ENCODE assay signal across 25 cellular contexts in genomic region chr2:10552220-10552870, GRCh38.
DNase-seq lines count a peak whose midpoint lies in the region; ATAC-seq, FAIRE-seq and TF ChIP-seq lines count a peak whose summit lies in the region.
"Had no signal": no experiment of that assay in that cellular context is flagged by ENCODE, and none has a peak within 500 bp of the region (broad histone marks: within the 10 kb centered on the region; RNA-seq: fewer than 3 reads in every experiment).

No MANE protein-coding gene starts in this region.

- in situ Hi-C loops in HepG2 (cut with HindIII; ENCODE audit: extremely low pct_ligation_motif_present, low pct_unique_long_range_greater_than_20kb), result no loop called here
- in situ Hi-C loops in Panc1 (cut with HindIII; ENCODE audit: low pct_unique_long_range_greater_than_20kb, low sequenced_read_pairs), result no loop called here

- CTCF ChIA-PET in HepG2 (lab: Yijun Ruan, JAX; ENCODE audit: low intra/inter-chr PET ratio, low total read pairs) (no interaction called here), Panc1 (lab: Charles Lee) (no interaction called here)

- no peak for FAIRE-seq in HepG2 (lab: Jason Lieb, UNC)
- FAIRE-seq: D721Med, G401.6, H54 had no signal

- TF ChIP-seq RAD21 in HepG2 (CRISPR knock-in tag; IDR thresholded peaks at IDR 0.05), result no peak

- TF ChIP-seq CTCF in HepG2 (CRISPR knock-in tag; IDR thresholded peaks at IDR 0.05), result peak; percentile 17; the same call in 1 of the 2 replicates
- TF ChIP-seq CTCF in right lobe of liver (IDR thresholded peaks at IDR 0.05), result no peak
- no peak for TF ChIP-seq CTCF in Panc1 (IDR thresholded peaks at IDR 0.05)
- TF ChIP-seq CTCF in fibroblast of the aortic adventitia (IDR thresholded peaks at IDR 0.05; ENCODE audit: insufficient read depth, low read length), result no peak
- no peak for TF ChIP-seq CTCF in spleen (IDR thresholded peaks at IDR 0.05 in 8 of 11, conservative IDR thresholded peaks at IDR 0.05 in 3 of 11)

- H3K27me3 ChIP-seq in HepG2 (ENCODE audit: control insufficient read depth in 1 of 2, insufficient read depth in 2 of 2, low read length in 2 of 2), result peaks cover 15 to 57% of the 10 kb centered on the region in 2 experiments; a peak in 4 of 5 replicates
- no peaks in the 10 kb centered on the region for H3K27me3 ChIP-seq in right lobe of liver
- H3K27me3 ChIP-seq in Panc1 (ENCODE audit: control insufficient read depth, insufficient read depth, low read length), result no peaks in the 10 kb centered on the region
- H3K27me3 ChIP-seq in spleen (replicated peaks in 1 of 7), result peaks cover 0 to 52% (median 15%) of the 10 kb centered on the region in 7 donors
- H3K27me3 ChIP-seq: thyroid gland had no signal

- BruUV-seq in HepG2 (replicated peaks; lab: Mats Ljungman, UMichigan) (no TSS peak), Panc1 (replicated peaks; lab: Mats Ljungman, UMichigan) (no TSS peak)

- 34% methylated on average over 9 of the region's 10 CpGs for WGBS in HepG2 (ENCODE audit: low lambda C conversion rate)
- 90% methylated on average over 2 of the region's 10 CpGs for WGBS in right lobe of liver (ENCODE audit: insufficient coverage, low coverage, low lambda C conversion rate, missing lambda C conversion rate)
- 72 to 84% (median 79%) methylated on average over 10 of the region's 10 CpGs for WGBS in spleen, 5 donors

- TF ChIP-seq EP300 in HepG2 (IDR thresholded peaks at IDR 0.05; ENCODE audit: low read depth in 2 of 2, low read length in 2 of 2) (no peak), HepG2 (CRISPR knock-in tag; IDR thresholded peaks at IDR 0.05; ENCODE audit: borderline replicate concordance) (no peak)

- H4K20me1 ChIP-seq in HepG2 (ENCODE audit: insufficient read depth, low read length), result no peaks in the 10 kb centered on the region

- no peaks in the 10 kb centered on the region for H3K79me2 ChIP-seq in HepG2 (ENCODE audit: insufficient read depth, low read length)
- H3K79me2 ChIP-seq: parathyroid adenoma had no signal

- H3K27ac ChIP-seq in HepG2 (ENCODE audit: extremely low read length, insufficient read depth, low read length) (no peak overlapping the region), right lobe of liver (no peak overlapping the region), Panc1 (ENCODE audit: low read length) (no peak overlapping the region), spleen (no peak overlapping the region)
- H3K27ac ChIP-seq: dorsolateral prefrontal cortex, heart right ventricle, parathyroid adenoma, thyroid gland had no signal

- no peak overlapping the region for H3K9ac ChIP-seq in HepG2 (ENCODE audit: insufficient read depth, low read depth, low read length)
- H3K9ac ChIP-seq: parathyroid adenoma had no signal

- no peaks in the 10 kb centered on the region for H3K36me3 ChIP-seq in HepG2 (replicated peaks in 1 of 2; ENCODE audit: control insufficient read depth in 1 of 2, insufficient read depth in 2 of 2, low read length in 2 of 2)
- no peaks in the 10 kb centered on the region for H3K36me3 ChIP-seq in right lobe of liver
- H3K36me3 ChIP-seq in Panc1 (ENCODE audit: control insufficient read depth, insufficient read depth, low read length), result no peaks in the 10 kb centered on the region
- no peaks in the 10 kb centered on the region for H3K36me3 ChIP-seq in spleen
- H3K36me3 ChIP-seq: heart right ventricle, thyroid gland had no signal

- no peaks in the 10 kb centered on the region for H3K4me1 ChIP-seq in HepG2 (ENCODE audit: insufficient read depth, low read length)
- H3K4me1 ChIP-seq in right lobe of liver, result no peaks in the 10 kb centered on the region
- H3K4me1 ChIP-seq in Panc1 (ENCODE audit: control insufficient read depth, insufficient read depth, low read length), result no peaks in the 10 kb centered on the region; the same call in 1 of the 2 replicates
- H3K4me1 ChIP-seq in spleen, result peaks cover 0 to 28% (median 15%) of the 10 kb centered on the region in 6 donors

- no peak overlapping the region for H2AFZ ChIP-seq in HepG2 (ENCODE audit: low read length)
- H2AFZ ChIP-seq: parathyroid adenoma had no signal

- H3K9me3 ChIP-seq in HepG2 (ENCODE audit: low read length) (no peaks in the 10 kb centered on the region), right lobe of liver (no peaks in the 10 kb centered on the region), Panc1 (ENCODE audit: control insufficient read depth, insufficient read depth, low read depth, low read length) (no peaks in the 10 kb centered on the region), spleen (no peaks in the 10 kb centered on the region)
- H3K9me3 ChIP-seq: thyroid gland had no signal

- no peak overlapping the region for H3K4me2 ChIP-seq in HepG2 (ENCODE audit: low read depth, low read length)

- TF ChIP-seq POLR2A in HepG2 (IDR thresholded peaks at IDR 0.05; ENCODE audit: insufficient read depth in 1 of 2, low read depth in 2 of 2, low read length in 2 of 2), result no peak
- no peak for TF ChIP-seq POLR2A in right lobe of liver (IDR thresholded peaks at IDR 0.05)
- no peak for TF ChIP-seq POLR2A in spleen (IDR thresholded peaks at IDR 0.05)

- no peak overlapping the region for H3K4me3 ChIP-seq in HepG2 (replicated peaks in 1 of 3; ENCODE audit: insufficient read depth in 1 of 3, low read depth in 2 of 3, low read length in 3 of 3)
- H3K4me3 ChIP-seq in right lobe of liver, result no peak overlapping the region
- no peak overlapping the region for H3K4me3 ChIP-seq in Panc1 (ENCODE audit: low read depth in 2 of 2, low read length in 2 of 2)
- no peak overlapping the region for H3K4me3 ChIP-seq in fibroblast of the aortic adventitia (ENCODE audit: low read depth, low read length)
- no peak overlapping the region for H3K4me3 ChIP-seq in spleen
- H3K4me3 ChIP-seq: dorsolateral prefrontal cortex, heart right ventricle, thyroid gland had no signal

- ATAC-seq in HepG2 (peak; percentile 5; the same call in 2 of the 3 replicates), right lobe of liver (no peak), Panc1 (peak; percentile 53), HG03457 (IDR thresholded peaks at IDR 0.05; ENCODE audit: unreplicated experiment) (no peak), HG02759 (IDR thresholded peaks at IDR 0.05; ENCODE audit: unreplicated experiment) (no peak)
- ATAC-seq: heart right ventricle; left lobe of liver; naive thymus-derived CD8-positive, alpha-beta T cell; right cardiac atrium had no signal

- intact Hi-C loops in HepG2 (cut with micrococcal nuclease; ENCODE audit: unreplicated experiment), result no loop called here
- intact Hi-C loops in right lobe of liver (cut with DNase I), result no loop called here
- intact Hi-C loops in Panc1 (cut with micrococcal nuclease; ENCODE audit: unreplicated experiment), result no loop called here
- intact Hi-C loops in spleen (cut with DNase I; ENCODE audit: low total_unique reads), result no loop called here

- POLR2A ChIA-PET in HepG2 (lab: Yijun Ruan, JAX) (no interaction called here), Panc1 (lab: Charles Lee) (no interaction called here)

- DNase-seq in HepG2 (ENCODE audit: low spot score) (no peak), right lobe of liver (no peak), Panc1 (ENCODE audit: low read depth, low spot score) (no peak), fibroblast of the aortic adventitia (ENCODE audit: low read depth) (peak; percentile 21), spleen (peak; percentile 41), NCI-H128 (lab: John Stamatoyannopoulos, UW; ENCODE audit: unreplicated experiment) (no peak)
- DNase-seq: activated CD4-positive, alpha-beta memory T cell treated with anti-CD3 and anti-CD28 coated beads for 36 hours; activated CD4-positive, CD25-positive, alpha-beta regulatory T cell; activated effector memory CD4-positive, alpha-beta T cell treated with anti-CD3 and anti-CD28 coated beads, Interleukin-2, amount 50 U/mL, for 16 hours; heart right ventricle; Karpas-422; midbrain; naive thymus-derived CD8-positive, alpha-beta T cell; NCI-H187 treated with DMSO at 0.1 percent for 48 hours; right cardiac atrium; SHP77 treated with DMSO at 0.1 percent for 48 hours; thyroid gland had no signal

TF ChIP-seq in HepG2, 621 proteins besides CTCF, POLR2A, EP300 and RAD21:
- no peak for TF ChIP-seq TFDP1 (CRISPR knock-in tag; IDR thresholded peaks at IDR 0.05; ENCODE audit: borderline replicate concordance)
- TF ChIP-seq PCBP1 (IDR thresholded peaks at IDR 0.05; ENCODE audit: borderline replicate concordance, low read depth, low read length), result no peak
- TF ChIP-seq PCBP2 (optimal IDR thresholded peaks at IDR 0.05; ENCODE audit: low read depth, low read length, poor library complexity, severe bottlenecking), result no peak
- no peak for TF ChIP-seq RBM39 (IDR thresholded peaks at IDR 0.05; ENCODE audit: low read depth, low read length, poor library complexity, severe bottlenecking)
- TF ChIP-seq MXD4 (CRISPR knock-in tag; IDR thresholded peaks at IDR 0.05), result no peak
- TF ChIP-seq KLF15 (CRISPR knock-in tag; IDR thresholded peaks at IDR 0.05; ENCODE audit: borderline replicate concordance), result no peak
- TF ChIP-seq ATF6 (CRISPR knock-in tag; conservative IDR thresholded peaks at IDR 0.05), result no peak
- no peak for TF ChIP-seq BRD4 (CRISPR knock-in tag; IDR thresholded peaks at IDR 0.05)
- TF ChIP-seq ZNF879 (CRISPR knock-in tag; IDR thresholded peaks at IDR 0.05), result no peak

Comparison
In these comparisons a context has a peak if more than half of its experiments do, and no peak if none do; other contexts are left out.
1. ATAC-seq: peak in HepG2 (single experiment) and Panc1 (single experiment); none in right lobe of liver (0 of 4), HG03457 (single experiment) and HG02759 (single experiment).
2. DNase-seq: peak in fibroblast of the aortic adventitia (single experiment) and spleen (single experiment); none in HepG2 (single experiment), right lobe of liver (0 of 3), Panc1 (single experiment) and NCI-H128 (single experiment).